ENCODE assay signal across 21 cellular contexts in genomic region chr2:109330056-109330455, GRCh38.
A peak's percentile ranks its signal among the peaks of the same experiment; 100 is the strongest.
DNase-seq lines count a peak whose midpoint lies in the region; ATAC-seq and TF ChIP-seq lines count a peak whose summit lies in the region.
"Had no signal": no experiment of that assay in that cellular context is flagged by ENCODE, and none has a peak within 500 bp of the region (broad histone marks: within the 10 kb centered on the region; RNA-seq: fewer than 3 reads in every experiment).

No MANE protein-coding gene starts in this region.

- DNase-seq in natural killer cell treated with Interleukin-12 subunit alpha and Interleukin-12 subunit beta and Interleukin-15 and Interleukin-18, amount 100 ng/mL, for 72 hours (ENCODE audit: low spot score), result peak; percentile 23
- DNase-seq in natural killer cell (no peak), astrocyte of the cerebellum (ENCODE audit: low read depth) (peak; percentile 60), fibroblast of villous mesenchyme (ENCODE audit: low read depth) (peak; percentile 83), smooth muscle cell (lab: John Stamatoyannopoulos, UW; ENCODE audit: unreplicated experiment) (no peak), sigmoid colon (no peak), immature natural killer cell (no peak)
- DNase-seq in naive thymus-derived CD8-positive, alpha-beta T cell, result no peak
- DNase-seq: activated CD4-positive, alpha-beta T cell treated with anti-CD3 and anti-CD28 coated beads, Interleukin-2, amount 10 ng/mL, durations not matched to agents 24 days and 14 days; activated effector memory CD4-positive, alpha-beta T cell treated with anti-CD3 and anti-CD28 coated beads, Interleukin-2, amount 50 U/mL, for 16 hours; amniotic stem cell; CD8-positive, alpha-beta T cell; colonic mucosa; mesendoderm; NCI-H1092 treated with DMSO at 0.1 percent for 48 hours; NCI-H2081; psoas muscle; Right ventricle myocardium superior; T-cell had no signal

- H3K9ac ChIP-seq in smooth muscle cell (ENCODE audit: low read depth), result no peak overlapping the region
- H3K9ac ChIP-seq: KMS-11 had no signal

- no peak for TF ChIP-seq EP300 in sigmoid colon (IDR thresholded peaks at IDR 0.05)

- no peak for TF ChIP-seq POLR2A in sigmoid colon (IDR thresholded peaks at IDR 0.05)

- H3K36me3 ChIP-seq in smooth muscle cell (ENCODE audit: low read depth) (no peaks in the 10 kb centered on the region), sigmoid colon (no peaks in the 10 kb centered on the region)
- H3K36me3 ChIP-seq: colonic mucosa had no signal

- H3K27me3 Mint-ChIP-seq in natural killer cell treated with Interleukin-12 subunit alpha and Interleukin-12 subunit beta and Interleukin-15 and Interleukin-18, amount 100 ng/mL, for 72 hours, result peaks cover 19 to 24% of the 10 kb centered on the region in 2 donors
- H3K27me3 Mint-ChIP-seq in natural killer cell (ENCODE audit: low read depth in 2 of 2), result peaks cover 10 to 51% of the 10 kb centered on the region in 2 donors
- no peaks in the 10 kb centered on the region for H3K27me3 Mint-ChIP-seq in naive thymus-derived CD8-positive, alpha-beta T cell
- peaks cover 2 to 8% (median 4%) of the 10 kb centered on the region in 3 donors for H3K27me3 Mint-ChIP-seq in immature natural killer cell (ENCODE audit: low read depth in 3 of 3)

- peak overlapping the region in 1 of 2 donors; percentile 18 for H3K27ac Mint-ChIP-seq in natural killer cell treated with Interleukin-12 subunit alpha and Interleukin-12 subunit beta and Interleukin-15 and Interleukin-18, amount 100 ng/mL, for 72 hours
- H3K27ac Mint-ChIP-seq in natural killer cell, result peak overlapping the region in 1 of 2 donors; percentile 25
- H3K27ac Mint-ChIP-seq in naive thymus-derived CD8-positive, alpha-beta T cell, result no peak overlapping the region
- H3K27ac Mint-ChIP-seq in immature natural killer cell, result peak overlapping the region in 1 of 6 donors; percentile 37
- H3K27ac Mint-ChIP-seq: activated CD4-positive, alpha-beta T cell treated with anti-CD3 and anti-CD28 coated beads, Interleukin-2, amount 10 ng/mL, durations not matched to agents 24 days and 14 days; CD8-positive, alpha-beta T cell; T-cell had no signal

- H3K9me3 ChIP-seq in smooth muscle cell (replicated peaks; ENCODE audit: low read depth) (no peaks in the 10 kb centered on the region), sigmoid colon (no peaks in the 10 kb centered on the region)
- H3K9me3 ChIP-seq: colonic mucosa, psoas muscle had no signal

- H3K79me2 ChIP-seq in smooth muscle cell (ENCODE audit: low read depth), result peaks cover 37% of the 10 kb centered on the region

- peaks cover 9 to 21% of the 10 kb centered on the region in 2 donors for H3K4me1 Mint-ChIP-seq in natural killer cell treated with Interleukin-12 subunit alpha and Interleukin-12 subunit beta and Interleukin-15 and Interleukin-18, amount 100 ng/mL, for 72 hours (ENCODE audit: low read depth in 2 of 2)
- H3K4me1 Mint-ChIP-seq in natural killer cell (peaks cover 22 to 30% of the 10 kb centered on the region in 2 donors), immature natural killer cell (peaks cover 34 to 39% of the 10 kb centered on the region in 2 donors)
- H3K4me1 Mint-ChIP-seq in naive thymus-derived CD8-positive, alpha-beta T cell, result peaks cover 25 to 49% (median 45%) of the 10 kb centered on the region in 4 donors

- in situ Hi-C loops in astrocyte of the cerebellum (cut with HindIII; ENCODE audit: low sequenced_read_pairs), result no loop called here

- H3K4me3 ChIP-seq in astrocyte of the cerebellum (ENCODE audit: low read depth, low read length) (no peak overlapping the region), fibroblast of villous mesenchyme (ENCODE audit: low read depth, low read length) (no peak overlapping the region), smooth muscle cell (no peak overlapping the region), sigmoid colon (no peak overlapping the region)
- H3K4me3 ChIP-seq: colonic mucosa, psoas muscle had no signal

- H3K4me3 Mint-ChIP-seq in natural killer cell treated with Interleukin-12 subunit alpha and Interleukin-12 subunit beta and Interleukin-15 and Interleukin-18, amount 100 ng/mL, for 72 hours, result no peak overlapping the region
- H3K4me3 Mint-ChIP-seq in natural killer cell (no peak overlapping the region), immature natural killer cell (no peak overlapping the region)
- H3K4me3 Mint-ChIP-seq in naive thymus-derived CD8-positive, alpha-beta T cell, result no peak overlapping the region
- H3K4me3 Mint-ChIP-seq: activated CD4-positive, alpha-beta T cell treated with anti-CD3 and anti-CD28 coated beads, Interleukin-2, amount 10 ng/mL, durations not matched to agents 24 days and 14 days; CD8-positive, alpha-beta T cell; neural crest cell; T-cell had no signal

- intact Hi-C loops in natural killer cell (cut with micrococcal nuclease) (no loop called here), sigmoid colon (cut with DNase I) (no loop called here)

- TF ChIP-seq CTCF in natural killer cell (IDR thresholded peaks at IDR 0.05) (no peak), astrocyte of the cerebellum (IDR thresholded peaks at IDR 0.05; ENCODE audit: low read depth, low read length, missing control alignments) (no peak), fibroblast of villous mesenchyme (IDR thresholded peaks at IDR 0.05; ENCODE audit: insufficient read depth, low read depth, low read length) (no peak), smooth muscle cell (IDR thresholded peaks at IDR 0.05; ENCODE audit: borderline replicate concordance, insufficient read depth, poor library complexity, severe bottlenecking) (no peak), sigmoid colon (IDR thresholded peaks at IDR 0.05) (no peak)

- no peaks in the 10 kb centered on the region for H3K9me3 Mint-ChIP-seq in natural killer cell treated with Interleukin-12 subunit alpha and Interleukin-12 subunit beta and Interleukin-15 and Interleukin-18, amount 100 ng/mL, for 72 hours
- H3K9me3 Mint-ChIP-seq in natural killer cell, result no peaks in the 10 kb centered on the region
- H3K9me3 Mint-ChIP-seq in naive thymus-derived CD8-positive, alpha-beta T cell, result no peaks in the 10 kb centered on the region
- no peaks in the 10 kb centered on the region for H3K9me3 Mint-ChIP-seq in immature natural killer cell
- H3K9me3 Mint-ChIP-seq: activated CD4-positive, alpha-beta T cell treated with anti-CD3 and anti-CD28 coated beads, Interleukin-2, amount 10 ng/mL, durations not matched to agents 24 days and 14 days; CD8-positive, alpha-beta T cell; T-cell had no signal

- H4K20me1 ChIP-seq in smooth muscle cell (ENCODE audit: low read depth), result no peaks in the 10 kb centered on the region

- WGBS in smooth muscle cell (ENCODE audit: low lambda C conversion rate), result 41% methylated on average over 4 of the region's 4 CpGs
- WGBS in sigmoid colon, 2 donors, result 92 to 94% methylated on average over 4 of the region's 4 CpGs

- H3K27ac ChIP-seq in smooth muscle cell (ENCODE audit: low read depth) (peak overlapping the region; percentile 86), sigmoid colon (no peak overlapping the region)
- H3K27ac ChIP-seq: colonic mucosa, KMS-11, psoas muscle had no signal

- H3K4me1 ChIP-seq in smooth muscle cell (ENCODE audit: low read depth) (peaks cover 9% of the 10 kb centered on the region), sigmoid colon (peaks cover 0 to 24% (median 19%) of the 10 kb centered on the region in 4 donors)
- H3K4me1 ChIP-seq: colonic mucosa had no signal

- H2AFZ ChIP-seq in smooth muscle cell (ENCODE audit: low read depth), result no peak overlapping the region

- no peak for ATAC-seq in natural killer cell treated with Interleukin-12 subunit alpha and Interleukin-12 subunit beta and Interleukin-15 and Interleukin-18, amount 100 ng/mL, for 72 hours
- no peak for ATAC-seq in natural killer cell
- ATAC-seq in naive thymus-derived CD8-positive, alpha-beta T cell, result no peak
- ATAC-seq: CD8-positive, alpha-beta T cell; psoas muscle; T-cell had no signal

- POLR2A ChIA-PET in naive thymus-derived CD8-positive, alpha-beta T cell (lab: Charles Lee), result no interaction called here

- H3K27me3 ChIP-seq in smooth muscle cell (ENCODE audit: low read depth) (no peaks in the 10 kb centered on the region), sigmoid colon (no peaks in the 10 kb centered on the region)
- H3K27me3 ChIP-seq: colonic mucosa had no signal

- peak overlapping the region; percentile 60 for H3K4me2 ChIP-seq in smooth muscle cell
- H3K4me2 ChIP-seq: KMS-11 had no signal

- peaks cover 5% of the 10 kb centered on the region for H3K36me3 Mint-ChIP-seq in natural killer cell treated with Interleukin-12 subunit alpha and Interleukin-12 subunit beta and Interleukin-15 and Interleukin-18, amount 100 ng/mL, for 72 hours
- H3K36me3 Mint-ChIP-seq in natural killer cell (no peaks in the 10 kb centered on the region), immature natural killer cell (peaks cover 0 to 6% (median 0%) of the 10 kb centered on the region in 3 donors)
- no peaks in the 10 kb centered on the region for H3K36me3 Mint-ChIP-seq in naive thymus-derived CD8-positive, alpha-beta T cell
- H3K36me3 Mint-ChIP-seq: CD8-positive, alpha-beta T cell; T-cell had no signal

- H3F3A ChIP-seq in smooth muscle cell (ENCODE audit: low read depth), result no peaks in the 10 kb centered on the region

Comparison
In these comparisons a context has a peak if more than half of its experiments do, and no peak if none do; other contexts are left out.
1. DNase-seq: peak in natural killer cell treated with Interleukin-12 subunit alpha and Interleukin-12 subunit beta and Interleukin-15 and Interleukin-18, amount 100 ng/mL, for 72 hours (single experiment), astrocyte of the cerebellum (single experiment) and fibroblast of villous mesenchyme (single experiment); none in natural killer cell (single experiment), smooth muscle cell (single experiment), naive thymus-derived CD8-positive, alpha-beta T cell (0 of 10), sigmoid colon (single experiment) and immature natural killer cell (0 of 3).